Comparison of ENCODE assay signal across 14 cellular contexts in the genomic region with DNA sequence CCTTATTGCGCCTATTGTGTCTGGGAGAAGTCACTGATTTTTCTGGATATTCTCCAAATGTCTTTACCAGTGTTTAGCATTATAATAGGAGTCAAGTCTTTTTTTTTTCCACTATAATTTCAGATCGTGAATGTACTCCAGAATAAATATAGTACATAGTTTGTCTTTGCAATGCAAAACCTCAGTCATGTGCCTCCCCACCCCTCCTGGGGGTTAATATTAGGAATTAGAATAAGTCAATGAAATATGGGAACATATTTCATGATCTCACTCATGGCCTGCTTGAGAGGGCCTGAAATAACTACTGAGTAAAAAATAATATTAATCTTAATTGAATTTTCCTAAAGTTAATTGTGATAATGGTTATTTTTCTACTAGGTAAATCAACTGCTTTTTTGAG.
DNase-seq lines count a peak whose midpoint lies in the region; ATAC-seq, FAIRE-seq and TF ChIP-seq lines count a peak whose summit lies in the region.
"Had no signal": no experiment of that assay in that cellular context is flagged by ENCODE, and none has a peak within 500 bp of the region (broad histone marks: within the 10 kb centered on the region; RNA-seq: fewer than 3 reads in every experiment).

No MANE protein-coding gene starts in this region.

- H3F3A ChIP-seq in OCI-LY1 (ENCODE audit: insufficient read depth, low read length), result no peaks in the 10 kb centered on the region

- WGBS in GM12878 (ENCODE audit: insufficient coverage, insufficient replicate concordance, low lambda C conversion rate, missing lambda C conversion rate), result 50% methylated on average over 2 of the region's 2 CpGs

- no peaks in the 10 kb centered on the region for H3K9me2 ChIP-seq in OCI-LY1 (ENCODE audit: low read depth, low read length)

- no peaks in the 10 kb centered on the region for H3K79me2 ChIP-seq in OCI-LY1 (ENCODE audit: insufficient read depth, low read length)
- no peaks in the 10 kb centered on the region for H3K79me2 ChIP-seq in GM12878 (ENCODE audit: control insufficient read depth, insufficient read depth, low read length)

- H3K27ac ChIP-seq in BLaER1 treated with 17β-estradiol and CSF1 and Interleukin-3, amounts not matched to agents 10 nM and 100 nM, result no peak overlapping the region
- H3K27ac ChIP-seq in OCI-LY1 (ENCODE audit: low read depth, low read length, poor library complexity, severe bottlenecking) (peak overlapping the region; percentile 93), GM12878 (ENCODE audit: control insufficient read depth, insufficient read depth) (peak overlapping the region; percentile 96)
- H3K27ac ChIP-seq: A549, C4-2B had no signal

- no peak overlapping the region for H2AFZ ChIP-seq in OCI-LY1 (ENCODE audit: low read length)
- no peak overlapping the region for H2AFZ ChIP-seq in GM12878 (ENCODE audit: control insufficient read depth, low read depth, low read length)

- no peaks in the 10 kb centered on the region for H3K36me3 ChIP-seq in BLaER1 treated with 17β-estradiol and CSF1 and Interleukin-3, amounts not matched to agents 10 nM and 100 nM
- H3K36me3 ChIP-seq in OCI-LY1 (ENCODE audit: insufficient read depth, low read length) (no peaks in the 10 kb centered on the region), GM12878 (ENCODE audit: control insufficient read depth in 2 of 2, insufficient read depth in 2 of 2, low read length in 1 of 2) (no peaks in the 10 kb centered on the region), MG63 (no peaks in the 10 kb centered on the region), BE2C (no peaks in the 10 kb centered on the region)
- H3K36me3 ChIP-seq: HAP-1 had no signal

- H3K9me3 ChIP-seq in BLaER1 treated with 17β-estradiol and CSF1 and Interleukin-3, amounts not matched to agents 10 nM and 100 nM (replicated peaks in 1 of 11), result peaks cover 0 to 25% (median 8%) of the 10 kb centered on the region in 11 experiments; a peak in 15 of 22 replicates
- H3K9me3 ChIP-seq in OCI-LY1 (ENCODE audit: low read length), result no peaks in the 10 kb centered on the region
- no peaks in the 10 kb centered on the region; the same call in 1 of the 3 replicates for H3K9me3 ChIP-seq in GM12878 (replicated peaks; ENCODE audit: control insufficient read depth, insufficient read depth, low read length)
- H3K9me3 ChIP-seq in MG63, result peaks cover 4% of the 10 kb centered on the region; the same call in 1 of the 2 replicates
- no peaks in the 10 kb centered on the region; the same call in 1 of the 2 replicates for H3K9me3 ChIP-seq in BE2C
- H3K9me3 ChIP-seq: A549, HAP-1 had no signal

- H4K20me1 ChIP-seq in BLaER1 treated with 17β-estradiol and CSF1 and Interleukin-3, amounts not matched to agents 10 nM and 100 nM, result no peaks in the 10 kb centered on the region
- H4K20me1 ChIP-seq in OCI-LY1 (ENCODE audit: insufficient read depth, low read length) (no peaks in the 10 kb centered on the region), GM12878 (ENCODE audit: control insufficient read depth, insufficient read depth) (no peaks in the 10 kb centered on the region)

- no peak for FAIRE-seq in GM12878 (lab: Jason Lieb, UNC)
- FAIRE-seq: A549, G401.6, H1 had no signal

- intact Hi-C loops in GM12878 (cut with micrococcal nuclease; ENCODE audit: unreplicated experiment), result loop anchor here (2.0 kb wide), 2 partner anchors 46 to 84 kb away; no protein-coding TSS in a partner anchor

- DNase-seq in GM12878 (ENCODE audit: low read depth, low spot score) (no peak), MG63 (no peak), BE2C (no peak)
- DNase-seq in stimulated activated CD4-positive, alpha-beta T cell treated with anti-CD3 and anti-CD28 coated beads, Interleukin-2, amount 100 ng/mL, for 24 hours, result no peak
- DNase-seq: CD4-positive, alpha-beta memory T cell; DMS79; EL had no signal

- no peak for TF ChIP-seq RAD21 in GM12878 (IDR thresholded peaks at IDR 0.05; ENCODE audit: insufficient read depth, low read depth, low read length)

- no peak for ATAC-seq in GM12878
- ATAC-seq: A549 had no signal

- RAD21 ChIA-PET in GM12878 (lab: Charles Lee; ENCODE audit: unreplicated experiment), result interaction anchor here (0.7 to 14.9 kb wide), 30 partner anchors 8 to 314 kb away, joined by 3 to 384 read pairs (median 13); no protein-coding TSS in a partner anchor

- TF ChIP-seq POLR2A in GM12878 (IDR thresholded peaks at IDR 0.05; ENCODE audit: low read depth, low read length), result no peak

- H3K27me3 ChIP-seq in BLaER1 treated with 17β-estradiol and CSF1 and Interleukin-3, amounts not matched to agents 10 nM and 100 nM, result no peaks in the 10 kb centered on the region
- H3K27me3 ChIP-seq in OCI-LY1 (ENCODE audit: insufficient read depth, low read length) (no peaks in the 10 kb centered on the region), GM12878 (replicated peaks in 1 of 2; ENCODE audit: control insufficient read depth in 2 of 2, insufficient read depth in 2 of 2, low read length in 1 of 2) (no peaks in the 10 kb centered on the region), MG63 (no peaks in the 10 kb centered on the region; the same call in 1 of the 2 replicates), BE2C (no peaks in the 10 kb centered on the region)

- H3K4me1 ChIP-seq in BLaER1 treated with 17β-estradiol and CSF1 and Interleukin-3, amounts not matched to agents 10 nM and 100 nM, result peaks cover 32 to 62% (median 37%) of the 10 kb centered on the region in 10 experiments
- peaks cover 42% of the 10 kb centered on the region for H3K4me1 ChIP-seq in OCI-LY1 (ENCODE audit: insufficient read depth, low read length, severe bottlenecking)
- peaks cover 40% of the 10 kb centered on the region for H3K4me1 ChIP-seq in GM12878 (ENCODE audit: control insufficient read depth, insufficient read depth, low read length)
- no peaks in the 10 kb centered on the region for H3K4me1 ChIP-seq in BE2C
- H3K4me1 ChIP-seq: A549 had no signal

- no peak overlapping the region for H3K4me3 ChIP-seq in BLaER1 treated with 17β-estradiol and CSF1 and Interleukin-3, amounts not matched to agents 10 nM and 100 nM
- no peak overlapping the region for H3K4me3 ChIP-seq in OCI-LY1 (ENCODE audit: low read depth, low read length, poor library complexity, severe bottlenecking)
- no peak overlapping the region for H3K4me3 ChIP-seq in GM12878
- no peak overlapping the region for H3K4me3 ChIP-seq in MG63
- no peak overlapping the region for H3K4me3 ChIP-seq in BE2C (ENCODE audit: low read depth, low read length)
- H3K4me3 ChIP-seq: A549, HAP-1 had no signal

- no peak for TF ChIP-seq EP300 in GM12878 (IDR thresholded peaks at IDR 0.05; ENCODE audit: borderline replicate concordance in 1 of 2, control insufficient read depth in 1 of 2, low read depth in 2 of 2, low read length in 2 of 2)

- peak overlapping the region in 10 of 11 experiments; percentile 32 to 88 (median 73); a peak in 17 of 22 replicates for H3K4me2 ChIP-seq in BLaER1 treated with 17β-estradiol and CSF1 and Interleukin-3, amounts not matched to agents 10 nM and 100 nM
- peak overlapping the region; percentile 49; the same call in 1 of the 2 replicates for H3K4me2 ChIP-seq in OCI-LY1 (ENCODE audit: low read length)
- peak overlapping the region; percentile 1; the same call in 1 of the 2 replicates for H3K4me2 ChIP-seq in GM12878 (ENCODE audit: control insufficient read depth, insufficient read depth)
- H3K4me2 ChIP-seq: A549 had no signal

- in situ Hi-C loops in GM12878 (cut with MboI), result no loop called here

- CTCF ChIA-PET in GM12878 (lab: Yijun Ruan, JAX), result interaction anchor here (0.9 to 6.1 kb wide), 12 partner anchors 14 to 286 kb away, joined by 3 to 106 read pairs (median 10); no protein-coding TSS in a partner anchor

- SMC1A ChIA-PET in GM12878 (lab: Charles Lee; ENCODE audit: uncharacterized antibody, unreplicated experiment), result interaction anchor here (0.7 to 4.7 kb wide), 35 partner anchors 8 to 315 kb away, joined by 3 to 249 read pairs (median 13); a partner anchor contains a TSS

- TF ChIP-seq CTCF in OCI-LY1 (IDR thresholded peaks at IDR 0.05; ENCODE audit: low read length) (no peak), GM12878 (IDR thresholded peaks at IDR 0.05 in 2 of 3, conservative IDR thresholded peaks at IDR 0.05 in 1 of 3; ENCODE audit: control insufficient read depth in 2 of 3, extremely low read depth in 1 of 3, insufficient read depth in 1 of 3, low read depth in 3 of 3, low read length in 3 of 3) (no peak), BE2C (IDR thresholded peaks at IDR 0.05; ENCODE audit: low read depth, low read length) (no peak)

- no peak overlapping the region for H3K9ac ChIP-seq in BLaER1 treated with 17β-estradiol and CSF1 and Interleukin-3, amounts not matched to agents 10 nM and 100 nM
- H3K9ac ChIP-seq in OCI-LY1 (ENCODE audit: low read length) (no peak overlapping the region), GM12878 (ENCODE audit: control insufficient read depth, insufficient read depth, low read length) (no peak overlapping the region)

- no TSS peak for BruUV-seq in GM12878 (replicated peaks; lab: Mats Ljungman, UMichigan)

- POLR2A ChIA-PET in GM12878 (lab: Charles Lee), result interaction anchor here (0.6 to 4.2 kb wide), 14 partner anchors 9 to 182 kb away, joined by 3 to 91 read pairs (median 6); no protein-coding TSS in a partner anchor

TF ChIP-seq in GM12878, 131 proteins besides CTCF, POLR2A, EP300 and RAD21 (continues in another document):
- no peak for TF ChIP-seq BACH1 (IDR thresholded peaks at IDR 0.05; ENCODE audit: borderline replicate concordance)

Comparison
In these comparisons a context has a peak if more than half of its experiments do, and no peak if none do; other contexts are left out.
1. H3K27ac ChIP-seq: peak in OCI-LY1 (single experiment) and GM12878 (single experiment); none in BLaER1 treated with 17β-estradiol and CSF1 and Interleukin-3, amounts not matched to agents 10 nM and 100 nM (0 of 11).
2. H3K4me2 ChIP-seq: peak in every context shown above with its lines; median percentile 73 in BLaER1 treated with 17β-estradiol and CSF1 and Interleukin-3, amounts not matched to agents 10 nM and 100 nM; 49 in OCI-LY1; 1 in GM12878.